ENCODE assay signal across 10 cellular contexts in genomic region chr9:37144762-37145161, GRCh38. TPM values are rescaled to one million over a fixed set of nuclear protein-coding genes. Genes with fewer than 3 reads are reported as not detected.
A peak's percentile ranks its signal among the peaks of the same experiment; 100 is the strongest.
DNase-seq lines count a peak whose midpoint lies in the region; ATAC-seq and TF ChIP-seq lines count a peak whose summit lies in the region.
"Had no signal": no experiment of that assay in that cellular context is flagged by ENCODE, and none has a peak within 500 bp of the region (broad histone marks: within the 10 kb centered on the region; RNA-seq: fewer than 3 reads in every experiment).

No MANE protein-coding gene starts in this region.

- POLR2A ChIA-PET in activated naive CD8-positive, alpha-beta T cell treated with anti-CD3 and anti-CD28 coated beads, Interleukin-2, amount 10 ng/mL, durations not matched to agents 7 days and 5 days (lab: Charles Lee), result interaction anchor here (2.9 kb wide), 1 partner anchor 24 kb away, joined by 19 read pairs; the partner anchor contains the start of gene ZCCHC7

- DNase-seq in activated T-cell treated with anti-CD3 and anti-CD28 coated beads, Interleukin-2, amount 50 U/mL, for 72 hours, result no peak
- DNase-seq in activated T-cell treated with anti-CD3 and anti-CD28 coated beads for 4 hours, result no peak
- DNase-seq in activated naive CD8-positive, alpha-beta T cell treated with anti-CD3 and anti-CD28 coated beads, Interleukin-2, amount 10 ng/mL, durations not matched to agents 7 days and 5 days, result no peak
- DNase-seq in stimulated activated naive CD8-positive, alpha-beta T cell treated with anti-CD3 and anti-CD28 coated beads, Interleukin-15, amount 100 ng/mL, for 72 hours, result no peak
- DNase-seq in ascending aorta (ENCODE audit: low spot score in 2 of 2), result no peak
- DNase-seq in NCI-H2029 (lab: John Stamatoyannopoulos, UW), result no peak
- DNase-seq: activated CD8-positive, alpha-beta memory T cell treated with anti-CD3 and anti-CD28 coated beads, Interleukin-2, amount 50 U/mL, for 48 hours; NCI-H510A treated with DMSO at 0.1 percent for 48 hours had no signal

- peaks cover 6 to 12% of the 10 kb centered on the region in 2 donors for H3K36me3 Mint-ChIP-seq in activated T-cell treated with anti-CD3 and anti-CD28 coated beads, Interleukin-2, amount 50 U/mL, for 72 hours (ENCODE audit: insufficient read depth in 2 of 2)
- H3K36me3 Mint-ChIP-seq in activated naive CD8-positive, alpha-beta T cell treated with anti-CD3 and anti-CD28 coated beads, Interleukin-2, amount 10 ng/mL, durations not matched to agents 7 days and 5 days, result peaks cover 39% of the 10 kb centered on the region

- no peaks in the 10 kb centered on the region for H3K9me3 Mint-ChIP-seq in activated T-cell treated with anti-CD3 and anti-CD28 coated beads, Interleukin-2, amount 50 U/mL, for 72 hours
- no peaks in the 10 kb centered on the region for H3K9me3 Mint-ChIP-seq in activated naive CD8-positive, alpha-beta T cell treated with anti-CD3 and anti-CD28 coated beads, Interleukin-2, amount 10 ng/mL, durations not matched to agents 7 days and 5 days
- no peaks in the 10 kb centered on the region for H3K9me3 Mint-ChIP-seq in stimulated activated naive CD8-positive, alpha-beta T cell treated with anti-CD3 and anti-CD28 coated beads, Interleukin-15, amount 100 ng/mL, for 72 hours

- no peak overlapping the region for H3K4me3 Mint-ChIP-seq in activated T-cell treated with anti-CD3 and anti-CD28 coated beads, Interleukin-2, amount 50 U/mL, for 72 hours
- H3K4me3 Mint-ChIP-seq in activated naive CD8-positive, alpha-beta T cell treated with anti-CD3 and anti-CD28 coated beads, Interleukin-2, amount 10 ng/mL, durations not matched to agents 7 days and 5 days, result no peak overlapping the region
- H3K4me3 Mint-ChIP-seq in stimulated activated naive CD8-positive, alpha-beta T cell treated with anti-CD3 and anti-CD28 coated beads, Interleukin-15, amount 100 ng/mL, for 72 hours, result peak overlapping the region in 1 of 2 donors; percentile 26

- no peak overlapping the region for H3K27ac ChIP-seq in ascending aorta

- H3K27me3 ChIP-seq in ascending aorta, result no peaks in the 10 kb centered on the region

- H3K36me3 ChIP-seq in ascending aorta, result peaks cover 0 to 3% of the 10 kb centered on the region in 2 donors

- intact Hi-C loops in ascending aorta (cut with DNase I), result no loop called here

- H3K4me1 Mint-ChIP-seq in activated T-cell treated with anti-CD3 and anti-CD28 coated beads, Interleukin-2, amount 50 U/mL, for 72 hours (ENCODE audit: low read depth), result peaks cover 49% of the 10 kb centered on the region
- H3K4me1 Mint-ChIP-seq in activated naive CD8-positive, alpha-beta T cell treated with anti-CD3 and anti-CD28 coated beads, Interleukin-2, amount 10 ng/mL, durations not matched to agents 7 days and 5 days, result peaks cover 21% of the 10 kb centered on the region
- H3K4me1 Mint-ChIP-seq in stimulated activated naive CD8-positive, alpha-beta T cell treated with anti-CD3 and anti-CD28 coated beads, Interleukin-15, amount 100 ng/mL, for 72 hours, result peaks cover 43% of the 10 kb centered on the region

- ATAC-seq in activated T-cell treated with anti-CD3 and anti-CD28 coated beads, Interleukin-2, amount 50 U/mL, for 72 hours (replicated peaks in 1 of 2), result no peak
- ATAC-seq in HG03095 (IDR thresholded peaks at IDR 0.05; ENCODE audit: unreplicated experiment) (peak; percentile 56), HG02970 (IDR thresholded peaks at IDR 0.05; ENCODE audit: low FRiP score, unreplicated experiment) (no peak)
- ATAC-seq in activated naive CD8-positive, alpha-beta T cell treated with anti-CD3 and anti-CD28 coated beads, Interleukin-2, amount 10 ng/mL, durations not matched to agents 7 days and 5 days (ENCODE audit: low read depth), result no peak
- no peak for ATAC-seq in stimulated activated naive CD8-positive, alpha-beta T cell treated with anti-CD3 and anti-CD28 coated beads, Interleukin-15, amount 100 ng/mL, for 72 hours

- peak overlapping the region; percentile 32 for H3K27ac Mint-ChIP-seq in activated T-cell treated with anti-CD3 and anti-CD28 coated beads, Interleukin-2, amount 50 U/mL, for 72 hours
- peak overlapping the region; percentile 56 for H3K27ac Mint-ChIP-seq in activated naive CD8-positive, alpha-beta T cell treated with anti-CD3 and anti-CD28 coated beads, Interleukin-2, amount 10 ng/mL, durations not matched to agents 7 days and 5 days
- peak overlapping the region; percentile 27 to 52 for H3K27ac Mint-ChIP-seq in stimulated activated naive CD8-positive, alpha-beta T cell treated with anti-CD3 and anti-CD28 coated beads, Interleukin-15, amount 100 ng/mL, for 72 hours

- H3K9me3 ChIP-seq in ascending aorta, result no peaks in the 10 kb centered on the region

- H3K4me1 ChIP-seq in ascending aorta, result no peaks in the 10 kb centered on the region

- no peak for TF ChIP-seq CTCF in ascending aorta (IDR thresholded peaks at IDR 0.05)

- no peaks in the 10 kb centered on the region for H3K27me3 Mint-ChIP-seq in activated T-cell treated with anti-CD3 and anti-CD28 coated beads, Interleukin-2, amount 50 U/mL, for 72 hours (ENCODE audit: low read depth)
- H3K27me3 Mint-ChIP-seq in activated naive CD8-positive, alpha-beta T cell treated with anti-CD3 and anti-CD28 coated beads, Interleukin-2, amount 10 ng/mL, durations not matched to agents 7 days and 5 days, result no peaks in the 10 kb centered on the region
- H3K27me3 Mint-ChIP-seq in stimulated activated naive CD8-positive, alpha-beta T cell treated with anti-CD3 and anti-CD28 coated beads, Interleukin-15, amount 100 ng/mL, for 72 hours, result no peaks in the 10 kb centered on the region

- no peak overlapping the region for H3K4me3 ChIP-seq in ascending aorta

RNA-seq across cellular contexts. Expression of gene ZCCHC7, which starts 24.4 kb away (rescaled TPM):
- total RNA-seq in activated T-cell treated with anti-CD3 and anti-CD28 coated beads, Interleukin-2, amount 50 U/mL, for 72 hours, result 10 to 100 TPM; 47.2 to 47.4 TPM
- total RNA-seq in activated naive CD8-positive, alpha-beta T cell treated with anti-CD3 and anti-CD28 coated beads, Interleukin-2, amount 10 ng/mL, durations not matched to agents 7 days and 5 days, result 10 to 100 TPM; 32.8 to 33.5 TPM
- 25.1 TPM for total RNA-seq in ascending aorta
